Comparison of ENCODE assay signal across 21 cellular contexts in genomic region chr13:22081430-22081829, GRCh38.
"Had no signal": no experiment of that assay in that cellular context is flagged by ENCODE, and none has a peak within 500 bp of the region (broad histone marks: within the 10 kb centered on the region; RNA-seq: fewer than 3 reads in every experiment).

No MANE protein-coding gene starts in this region.

- DNase-seq: activated CD4-positive, alpha-beta T cell treated with anti-CD3 and anti-CD28 coated beads, Interleukin-2, amount 50 U/mL, for 1 hour; activated CD8-positive, alpha-beta memory T cell treated with anti-CD3 and anti-CD28 coated beads, Interleukin-2, amount 50 U/mL, for 4 hours; activated naive CD4-positive, alpha-beta T cell treated with anti-CD3 and anti-CD28 coated beads for 36 hours; activated T-cell treated with anti-CD3 and anti-CD28 coated beads, Interleukin-2, amount 50 U/mL, for 4 hours; body of pancreas; gastrocnemius medialis; heart right ventricle; mesenchymal stem cell; mucosa of descending colon; naive B cell; stimulated activated CD4-positive, alpha-beta T cell treated with anti-CD3 and anti-CD28 coated beads, Interleukin-12 subunit alpha, Interleukin-12 subunit beta, amount 100 ng/mL, for 4 hours; stimulated activated CD4-positive, alpha-beta T cell treated with anti-CD3 and anti-CD28 coated beads, Interleukin-1b, Interleukin-23, amount 100 ng/mL, for 48 hours; stimulated activated CD8-positive, alpha-beta memory T cell treated with anti-CD3 and anti-CD28 coated beads, Interleukin-4, amount 100 ng/mL, for 48 hours; stimulated activated naive CD4-positive, alpha-beta T cell; thyroid gland had no signal

- H3K4me3 ChIP-seq: body of pancreas, gastrocnemius medialis, heart right ventricle, mucosa of descending colon, thyroid gland had no signal

- FAIRE-seq: colon, endometrium had no signal

- H3K27ac Mint-ChIP-seq: activated naive CD4-positive, alpha-beta T cell treated with anti-CD3 and anti-CD28 coated beads for 36 hours; naive B cell; progenitor cell of endocrine pancreas had no signal

- H3K36me3 Mint-ChIP-seq: naive B cell had no signal

- H3K4me3 Mint-ChIP-seq: activated naive CD4-positive, alpha-beta T cell treated with anti-CD3 and anti-CD28 coated beads for 36 hours; activated T-cell treated with anti-CD3 and anti-CD28 coated beads, Interleukin-2, amount 50 U/mL, for 4 hours; naive B cell; neural crest cell had no signal

- H3K9me3 Mint-ChIP-seq: activated naive CD4-positive, alpha-beta T cell treated with anti-CD3 and anti-CD28 coated beads for 36 hours; activated T-cell treated with anti-CD3 and anti-CD28 coated beads, Interleukin-2, amount 50 U/mL, for 4 hours; neural crest cell had no signal

- H3K27ac ChIP-seq: body of pancreas, gastrocnemius medialis, heart right ventricle, thyroid gland had no signal

- H3K4me1 ChIP-seq: gastrocnemius medialis, heart right ventricle had no signal

- H3K27me3 Mint-ChIP-seq: progenitor cell of endocrine pancreas had no signal

- H3K27me3 ChIP-seq: body of pancreas, gastrocnemius medialis, thyroid gland had no signal

- H3K9me3 ChIP-seq: body of pancreas, gastrocnemius medialis, heart right ventricle, mucosa of descending colon, thyroid gland had no signal

- H3K4me1 Mint-ChIP-seq: neural crest cell had no signal

- ATAC-seq: activated CD4-positive, CD25-positive, alpha-beta regulatory T cell treated with anti-CD3 and anti-CD28 coated beads, Interleukin-2, amount 50 U/mL, for 24 hours; activated T-cell treated with anti-CD3 and anti-CD28 coated beads, Interleukin-2, amount 50 U/mL, for 4 hours; body of pancreas; esophagus mucosa; gastrocnemius medialis; heart right ventricle had no signal

- H3K36me3 ChIP-seq: gastrocnemius medialis, heart right ventricle, thyroid gland had no signal
